Comparison of ENCODE assay signal across 8 cellular contexts in the genomic region with DNA sequence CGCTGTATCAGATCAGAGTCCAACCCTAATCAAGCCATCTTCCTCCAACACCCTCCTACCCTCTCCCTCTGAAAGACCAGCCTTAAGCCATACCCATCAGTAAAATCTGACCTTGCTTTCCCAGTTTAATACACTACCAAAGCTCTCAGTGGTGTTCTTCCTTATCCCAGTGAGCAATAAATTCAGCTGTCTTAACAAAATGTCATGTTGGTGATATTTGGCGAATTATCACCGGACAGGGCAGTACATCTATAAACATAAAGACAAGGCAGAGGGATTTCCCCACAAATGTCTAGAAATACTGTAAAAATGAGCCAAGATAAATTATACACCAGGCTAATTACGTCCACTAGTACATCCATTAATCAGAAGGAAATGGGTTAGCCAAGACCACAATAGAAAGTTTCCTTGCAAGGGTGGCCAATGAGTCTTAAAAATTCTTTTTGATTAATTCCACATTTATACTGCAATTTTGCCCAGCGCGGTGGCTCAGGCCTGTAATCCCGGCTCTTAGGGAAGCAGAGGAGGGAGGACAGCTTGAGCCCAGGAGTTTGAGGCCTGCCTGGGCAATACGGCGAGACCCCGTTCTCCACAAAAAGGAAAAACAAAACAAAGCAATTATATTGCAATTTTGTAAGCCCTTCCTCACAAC. TPM values are rescaled to one million over a fixed set of nuclear protein-coding genes. Genes with fewer than 3 reads are reported as not detected.
A peak's percentile ranks its signal among the peaks of the same experiment; 100 is the strongest.
DNase-seq lines count a peak whose midpoint lies in the region; ATAC-seq and TF ChIP-seq lines count a peak whose summit lies in the region.

No MANE protein-coding gene starts in this region.

- no peaks in the 10 kb centered on the region for H3K9me3 Mint-ChIP-seq in natural killer cell treated with Interleukin-12 subunit alpha and Interleukin-12 subunit beta and Interleukin-15 and Interleukin-18, amount 100 ng/mL, for 72 hours

- peaks cover 5% of the 10 kb centered on the region for H3K36me3 Mint-ChIP-seq in natural killer cell treated with Interleukin-12 subunit alpha and Interleukin-12 subunit beta and Interleukin-15 and Interleukin-18, amount 100 ng/mL, for 72 hours

- POLR2A ChIA-PET in BJ (lab: Charles Lee): interaction anchor here (0.6 to 0.7 kb wide), 3 partner anchors 114 to 1459 kb away, joined by 3 to 5 read pairs (median 3); no protein-coding TSS in a partner anchor

- CTCF ChIA-PET in BJ (lab: Yijun Ruan, JAX): interaction anchor here (0.9 kb wide), 2 partner anchors 10 to 111 kb away, joined by 3 read pairs; no protein-coding TSS in a partner anchor

- no peaks in the 10 kb centered on the region for H3K9me3 ChIP-seq in duodenal mucosa (ENCODE audit: control insufficient read depth in 1 of 2, low read length in 2 of 2)

- H3K27ac ChIP-seq in duodenal mucosa (ENCODE audit: low read depth, low read length): no peak overlapping the region

- H3K27ac Mint-ChIP-seq in natural killer cell treated with Interleukin-12 subunit alpha and Interleukin-12 subunit beta and Interleukin-15 and Interleukin-18, amount 100 ng/mL, for 72 hours: peak overlapping the region; percentile 83 to 98

- TF ChIP-seq CTCF in BJ (IDR thresholded peaks at IDR 0.05; ENCODE audit: insufficient read depth, low read depth, low read length) (no peak), NB4 (IDR thresholded peaks at IDR 0.05; ENCODE audit: low read depth, low read length) (no peak)

- H3K27me3 ChIP-seq in BJ (ENCODE audit: control insufficient read depth, insufficient read depth, low read length): no peaks in the 10 kb centered on the region
- H3K27me3 ChIP-seq in duodenal mucosa (ENCODE audit: control insufficient read depth in 1 of 2, insufficient read depth in 2 of 2, low read length in 2 of 2): no peaks in the 10 kb centered on the region

- H3K9ac ChIP-seq in duodenal mucosa (ENCODE audit: low read depth in 1 of 2, low read length in 2 of 2): peak overlapping the region; percentile 84 to 99

- no peak for DNase-seq in BJ (ENCODE audit: low read depth)
- DNase-seq in NB4 (ENCODE audit: low read depth): no peak
- no peak for DNase-seq in natural killer cell treated with Interleukin-12 subunit alpha and Interleukin-12 subunit beta and Interleukin-15 and Interleukin-18, amount 100 ng/mL, for 72 hours (ENCODE audit: low spot score)
- DNase-seq in ureter (ENCODE audit: low spot score): no peak
- DNase-seq in NCI-H748 (lab: John Stamatoyannopoulos, UW; ENCODE audit: unreplicated experiment): no peak
- no peak for DNase-seq in dedifferentiated amniotic fluid mesenchymal stem cell (ENCODE audit: extremely low spot score)

- H3K4me1 Mint-ChIP-seq in natural killer cell treated with Interleukin-12 subunit alpha and Interleukin-12 subunit beta and Interleukin-15 and Interleukin-18, amount 100 ng/mL, for 72 hours (ENCODE audit: low read depth in 2 of 2): peaks cover 37 to 58% of the 10 kb centered on the region in 2 donors

- no peaks in the 10 kb centered on the region for H3K27me3 Mint-ChIP-seq in natural killer cell treated with Interleukin-12 subunit alpha and Interleukin-12 subunit beta and Interleukin-15 and Interleukin-18, amount 100 ng/mL, for 72 hours

- no peak for ATAC-seq in natural killer cell treated with Interleukin-12 subunit alpha and Interleukin-12 subunit beta and Interleukin-15 and Interleukin-18, amount 100 ng/mL, for 72 hours
- ATAC-seq in activated CD4-positive, CD25-positive, alpha-beta regulatory T cell treated with anti-CD3 and anti-CD28 coated beads, Interleukin-2, amount 50 U/mL, for 24 hours: no peak

- TF ChIP-seq POLR2A in NB4 (IDR thresholded peaks at IDR 0.05; ENCODE audit: extremely low read depth, insufficient read length): no peak

- H3K4me3 Mint-ChIP-seq in natural killer cell treated with Interleukin-12 subunit alpha and Interleukin-12 subunit beta and Interleukin-15 and Interleukin-18, amount 100 ng/mL, for 72 hours: peak overlapping the region; percentile 92

- H3K4me1 ChIP-seq in duodenal mucosa (ENCODE audit: control insufficient read depth in 1 of 2, insufficient read depth in 2 of 2, low read length in 2 of 2): peaks cover 24 to 29% of the 10 kb centered on the region in 2 donors

- H3K4me3 ChIP-seq in BJ (ENCODE audit: low read depth, low read length): peak overlapping the region; percentile 71
- H3K4me3 ChIP-seq in NB4 (ENCODE audit: low read depth, low read length): peak overlapping the region; percentile 97
- peak overlapping the region; percentile 100 for H3K4me3 ChIP-seq in duodenal mucosa (ENCODE audit: low read depth in 1 of 2, low read length in 2 of 2)

- H3K36me3 ChIP-seq in BJ (ENCODE audit: control insufficient read depth, insufficient read depth, low read length) (no peaks in the 10 kb centered on the region), duodenal mucosa (ENCODE audit: control insufficient read depth in 1 of 2, insufficient read depth in 2 of 2, low read length in 2 of 2) (no peaks in the 10 kb centered on the region)

RNA-seq across cellular contexts. Expression of gene RARS2, which starts 0.9 kb away (rescaled TPM):
- 12.4 and 25.5 TPM in 2 replicates for polyA plus RNA-seq in BJ (2011; rRNA removed)
- 11.6 and 11.8 TPM in 2 replicates for polyA minus RNA-seq in BJ (2011; rRNA and poly(A)+ RNA removed)
- total RNA-seq in natural killer cell treated with Interleukin-12 subunit alpha and Interleukin-12 subunit beta and Interleukin-15 and Interleukin-18, amount 100 ng/mL, for 72 hours: 10 to 100 TPM; 21.8 to 32.0 TPM
- 46.5 TPM for total RNA-seq in ureter

RNA-seq across cellular contexts. Expression of gene ORC3, which starts 1.1 kb away (rescaled TPM):
- polyA plus RNA-seq in BJ (2011; rRNA removed): 17.3 and 35.5 TPM in 2 replicates
- polyA minus RNA-seq in BJ (2011; rRNA and poly(A)+ RNA removed): 10.0 and 10.9 TPM in 2 replicates
- 10 to 100 TPM; 24.6 to 30.9 TPM for total RNA-seq in natural killer cell treated with Interleukin-12 subunit alpha and Interleukin-12 subunit beta and Interleukin-15 and Interleukin-18, amount 100 ng/mL, for 72 hours
- total RNA-seq in ureter: 34.9 TPM
